1 cellular context compared by ENCODE assay signal in the genomic region with DNA sequence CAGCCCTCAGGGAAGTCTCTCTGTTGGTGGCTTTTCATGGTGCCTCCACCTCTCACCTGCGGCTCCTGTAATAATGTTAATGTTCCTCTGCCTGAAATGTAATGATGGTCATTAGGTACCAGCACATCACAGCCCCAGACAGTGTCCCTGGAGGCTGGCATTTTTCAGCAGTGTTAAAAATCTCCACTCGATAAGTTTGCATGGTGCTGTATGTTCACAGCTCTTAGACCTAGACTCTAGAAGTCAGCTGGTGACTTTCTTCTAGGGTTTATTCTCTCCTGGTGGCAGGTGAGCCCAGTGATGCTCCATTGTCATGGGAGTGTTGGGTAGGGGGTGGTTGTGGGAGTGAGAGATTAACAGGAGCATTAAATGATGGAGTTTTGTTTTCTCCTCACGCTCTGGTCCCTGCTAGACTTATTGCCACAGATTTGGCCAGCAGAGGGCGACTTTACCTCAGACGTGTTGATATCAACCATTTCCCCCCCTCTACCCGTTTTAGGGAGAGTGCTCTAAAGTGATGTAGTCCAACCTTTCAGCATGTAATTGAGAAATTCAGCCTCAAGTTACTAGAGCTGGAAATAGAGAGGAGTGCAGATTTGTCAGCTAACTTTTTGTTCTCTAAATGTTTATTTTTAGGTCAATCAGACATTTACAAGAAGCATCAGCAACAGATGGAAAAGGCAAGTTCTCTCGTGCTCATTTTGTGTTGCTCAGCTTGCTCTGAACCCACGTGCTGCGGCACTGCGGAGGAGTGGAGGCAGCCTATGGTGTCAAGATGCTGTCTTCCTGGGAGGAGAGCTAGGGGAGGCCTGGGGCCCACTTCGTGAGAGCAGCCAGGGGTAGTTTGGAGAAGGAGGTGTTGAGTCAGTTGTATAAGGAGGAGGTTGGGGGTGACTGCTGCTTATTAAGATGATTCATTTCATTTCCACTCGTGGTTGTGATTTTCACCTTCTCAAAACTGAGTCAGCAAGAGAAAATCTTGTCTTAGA.
A peak's percentile ranks its signal among the peaks of the same experiment; 100 is the strongest.
TF ChIP-seq lines count a peak whose summit lies in the region.

No MANE protein-coding gene starts in this region.

TF ChIP-seq in HepG2, 621 proteins besides CTCF, POLR2A, EP300 and RAD21:
- no peak for TF ChIP-seq ZNF3 (CRISPR knock-in tag; IDR thresholded peaks at IDR 0.05)
- peak; percentile 95 for TF ChIP-seq ZNF740 (CRISPR knock-in tag; IDR thresholded peaks at IDR 0.05)
- no peak for TF ChIP-seq ZNF619 (CRISPR knock-in tag; IDR thresholded peaks at IDR 0.05)
- no peak for TF ChIP-seq ZBTB39 (CRISPR knock-in tag; IDR thresholded peaks at IDR 0.05)
- no peak for TF ChIP-seq ZMAT3 (CRISPR knock-in tag; conservative IDR thresholded peaks at IDR 0.05)
- TF ChIP-seq NFYB (CRISPR knock-in tag; IDR thresholded peaks at IDR 0.05), result no peak
- TF ChIP-seq, protein P1, sequence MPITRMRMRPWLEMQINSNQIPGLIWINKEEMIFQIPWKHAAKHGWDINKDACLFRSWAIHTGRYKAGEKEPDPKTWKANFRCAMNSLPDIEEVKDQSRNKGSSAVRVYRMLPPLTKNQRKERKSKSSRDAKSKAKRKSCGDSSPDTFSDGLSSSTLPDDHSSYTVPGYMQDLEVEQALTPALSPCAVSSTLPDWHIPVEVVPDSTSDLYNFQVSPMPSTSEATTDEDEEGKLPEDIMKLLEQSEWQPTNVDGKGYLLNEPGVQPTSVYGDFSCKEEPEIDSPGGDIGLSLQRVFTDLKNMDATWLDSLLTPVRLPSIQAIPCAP (CRISPR knock-in tag; IDR thresholded peaks at IDR 0.05; ENCODE audit: low read depth), result no peak
- peak; percentile 88 for TF ChIP-seq STAG1 (CRISPR knock-in tag; IDR thresholded peaks at IDR 0.05)
- no peak for TF ChIP-seq IRF9 (CRISPR knock-in tag; IDR thresholded peaks at IDR 0.05; ENCODE audit: borderline replicate concordance)
- no peak for TF ChIP-seq WIZ (CRISPR knock-in tag; IDR thresholded peaks at IDR 0.05)
- TF ChIP-seq ELF4 (CRISPR knock-in tag; IDR thresholded peaks at IDR 0.05; ENCODE audit: borderline replicate concordance), result no peak
- no peak for TF ChIP-seq ZNF816 (CRISPR knock-in tag; IDR thresholded peaks at IDR 0.05; ENCODE audit: borderline replicate concordance)
- peak; percentile 85 for TF ChIP-seq SMC3 (IDR thresholded peaks at IDR 0.05; ENCODE audit: low read length)
- no peak for TF ChIP-seq ZBTB49 (CRISPR knock-in tag; IDR thresholded peaks at IDR 0.05; ENCODE audit: borderline replicate concordance)
- no peak for TF ChIP-seq MBNL3 (CRISPR knock-in tag; conservative IDR thresholded peaks at IDR 0.05)
- no peak for TF ChIP-seq NFYC (CRISPR knock-in tag; IDR thresholded peaks at IDR 0.05)
- TF ChIP-seq IRX3 (CRISPR knock-in tag; IDR thresholded peaks at IDR 0.05; ENCODE audit: borderline replicate concordance, low read depth), result no peak
- TF ChIP-seq TBL1XR1 (IDR thresholded peaks at IDR 0.05; ENCODE audit: borderline replicate concordance, low read length, partially characterized antibody), result no peak
